ENCODE assay signal across 1 cellular context in genomic region chr4:164734476-164734875, GRCh38.
TF ChIP-seq lines count a peak whose summit lies in the region.

No MANE protein-coding gene starts in this region.

TF ChIP-seq in HepG2, 621 proteins besides CTCF, POLR2A, EP300 and RAD21 (continued from another document):
- no peak for TF ChIP-seq ZBTB3 (CRISPR knock-in tag; IDR thresholded peaks at IDR 0.05; ENCODE audit: borderline replicate concordance, low read depth)
- no peak for TF ChIP-seq ZNF703 (CRISPR knock-in tag; IDR thresholded peaks at IDR 0.05; ENCODE audit: borderline replicate concordance)
- TF ChIP-seq ZNF550 (CRISPR knock-in tag; IDR thresholded peaks at IDR 0.05; ENCODE audit: borderline replicate concordance) = no peak
